21 cellular contexts compared by ENCODE assay signal in genomic region chr6:168892031-168892430, GRCh38.
DNase-seq lines count a peak whose midpoint lies in the region; ATAC-seq, FAIRE-seq and TF ChIP-seq lines count a peak whose summit lies in the region.
"Had no signal": no experiment of that assay in that cellular context is flagged by ENCODE, and none has a peak within 500 bp of the region (broad histone marks: within the 10 kb centered on the region; RNA-seq: fewer than 3 reads in every experiment).

No MANE protein-coding gene starts in this region.

- TF ChIP-seq CTCF in HFFc6 (IDR thresholded peaks at IDR 0.05) (peak; percentile 28; the same call in 1 of the 2 replicates), H1 (IDR thresholded peaks at IDR 0.05; ENCODE audit: control extremely low read depth in 1 of 3, insufficient read depth in 1 of 3, low read depth in 1 of 3, low read length in 3 of 3) (peak in 2 of 3 experiments; percentile 15 to 37; a peak in 2 of 4 replicates)

- H3K4me2 ChIP-seq in H1 (ENCODE audit: insufficient read depth in 1 of 2, low read depth in 2 of 2, low read length in 2 of 2), result no peak overlapping the region

- no peak overlapping the region for H3K9ac ChIP-seq in H1 (replicated peaks in 1 of 4; ENCODE audit: extremely low read depth in 1 of 4, low read depth in 3 of 4, low read length in 3 of 4)

- peak; percentile 9 to 24; a peak in 2 of 4 replicates for TF ChIP-seq RAD21 in H1 (IDR thresholded peaks at IDR 0.05 in 1 of 2, conservative IDR thresholded peaks at IDR 0.05 in 1 of 2; ENCODE audit: low read depth in 2 of 2, low read length in 2 of 2)

- no peaks in the 10 kb centered on the region for H3K9me3 ChIP-seq in H1 (ENCODE audit: insufficient read depth in 2 of 2, low read depth in 1 of 2, low read length in 1 of 2)
- H3K9me3 ChIP-seq in small intestine (ENCODE audit: control insufficient read depth, low read depth), result no peaks in the 10 kb centered on the region
- H3K9me3 ChIP-seq: MG63 had no signal

- H3K36me3 Mint-ChIP-seq in HFFc6 (ENCODE audit: low read depth), result no peaks in the 10 kb centered on the region

- H3K27ac ChIP-seq in H1 (ENCODE audit: low read depth, low read length) (no peak overlapping the region), small intestine (ENCODE audit: low read depth in 1 of 2, low read length in 1 of 2) (no peak overlapping the region)
- H3K27ac ChIP-seq: C4-2B, RWPE1 had no signal

- no peak overlapping the region for H4K91ac ChIP-seq in H1 (replicated peaks; ENCODE audit: insufficient read length, low read length)

- H2AFZ ChIP-seq in H1 (ENCODE audit: low read length), result no peak overlapping the region

- no peak overlapping the region for H3K56ac ChIP-seq in H1 (replicated peaks; ENCODE audit: insufficient read length, low read depth, low read length)

- no peak for TF ChIP-seq POLR2A in H1 (IDR thresholded peaks at IDR 0.05; ENCODE audit: control extremely low read depth in 1 of 2, low read depth in 2 of 2, low read length in 2 of 2)
- TF ChIP-seq POLR2A in GM18505 (IDR thresholded peaks at IDR 0.05; ENCODE audit: borderline replicate concordance, extremely low read depth, insufficient read depth, insufficient read length), result no peak

- CTCF ChIA-PET in H1 (lab: Charles Lee; ENCODE audit: partially characterized antibody), result interaction anchor here (0.6 to 3.3 kb wide), 12 partner anchors 9 to 1255 kb away, joined by 3 to 20 read pairs (median 3); no protein-coding TSS in a partner anchor

- H3K4me1 ChIP-seq in H1 (replicated peaks in 1 of 4; ENCODE audit: control insufficient read depth in 3 of 4, insufficient read depth in 4 of 4, low read length in 3 of 4) (peaks cover 0 to 4% (median 1%) of the 10 kb centered on the region in 4 experiments; a peak in 1 of 7 replicates), small intestine (ENCODE audit: control insufficient read depth in 2 of 2, insufficient read depth in 1 of 2, low read depth in 1 of 2, low read length in 1 of 2) (no peaks in the 10 kb centered on the region)

- WGBS in H1 (ENCODE audit: extremely low coverage in 1 of 2, insufficient coverage in 1 of 2, insufficient read length in 1 of 2, insufficient replicate concordance in 2 of 2, low coverage in 1 of 2, low lambda C conversion rate in 2 of 2, missing lambda C conversion rate in 1 of 2), 2 experiments, result 70% methylated on average over 2 of the region's 5 CpGs; no CpG with 5 or more reads in 1 of the 2 experiments
- WGBS in small intestine, 3 donors, result 2 to 67% (median 29%) methylated on average over 5 of the region's 5 CpGs

- H3K23ac ChIP-seq in H1 (ENCODE audit: insufficient read length), result no peak overlapping the region

- peak; percentile 47 for DNase-seq in H7
- no peak for DNase-seq in HFFc6
- DNase-seq in H1 (ENCODE audit: low read depth in 1 of 2, low spot score in 2 of 2), result no peak
- peak; percentile 64 for DNase-seq in small intestine
- DNase-seq in central memory CD4-positive, alpha-beta T cell, result no peak
- DNase-seq: Calu3; KBM-7; MG63; NCI-H1105 treated with DMSO at 0.1 percent for 48 hours; NCI-H2029; NCI-H446 treated with DMSO at 0.1 percent for 48 hours; NCI-H82; NK-92 treated with Interleukin-12 subunit alpha and Interleukin-12 subunit beta, amount 100 ng/mL, for 24 hours; SHP77; T-helper 1 cell had no signal

- H2BK5ac ChIP-seq in H1 (ENCODE audit: low read depth, low read length), result no peak overlapping the region

- H3K79me1 ChIP-seq in H1 (ENCODE audit: low read depth, low read length), result no peaks in the 10 kb centered on the region

- POLR2A ChIA-PET in H1 (lab: Charles Lee; ENCODE audit: partially characterized antibody), result no interaction called here

- no peak overlapping the region for H2BK20ac ChIP-seq in H1 (ENCODE audit: low read length)

- no peak overlapping the region for H4K5ac ChIP-seq in H1 (ENCODE audit: insufficient read length, low read depth, low read length)

- no peak overlapping the region for H4K8ac ChIP-seq in H1 (ENCODE audit: extremely low read depth, insufficient read depth, low read length)

- peaks cover 35% of the 10 kb centered on the region for H3K27me3 Mint-ChIP-seq in HFFc6 (ENCODE audit: insufficient read depth)
- H3K27me3 Mint-ChIP-seq: B cell had no signal

- no peak overlapping the region for H2BK120ac ChIP-seq in H1 (replicated peaks; ENCODE audit: low read depth, low read length)

- H4K20me1 ChIP-seq in H1 (replicated peaks in 1 of 2; ENCODE audit: control insufficient read depth in 1 of 2, insufficient read depth in 2 of 2, low read length in 2 of 2), result peaks cover 0 to 1% of the 10 kb centered on the region in 2 experiments

- ATAC-seq in GM18505 (IDR thresholded peaks at IDR 0.05; ENCODE audit: unreplicated experiment) (no peak), GM19455 (IDR thresholded peaks at IDR 0.05; ENCODE audit: unreplicated experiment) (no peak)

- no peak for TF ChIP-seq EP300 in H1 (IDR thresholded peaks at IDR 0.05; ENCODE audit: borderline replicate concordance in 1 of 2, low read depth in 2 of 2, low read length in 2 of 2)

- FAIRE-seq in H1 (lab: Jason Lieb, UNC) (no peak), small intestine (lab: Jason Lieb, UNC) (no peak)
- FAIRE-seq: HTR-8/SVneo had no signal

- H3K27ac Mint-ChIP-seq in HFFc6, result no peak overlapping the region
- H3K27ac Mint-ChIP-seq: B cell had no signal

- H2BK12ac ChIP-seq in H1 (ENCODE audit: low read depth, low read length), result no peak overlapping the region

- H2BK15ac ChIP-seq in H1 (ENCODE audit: low read length), result no peak overlapping the region

- no peak overlapping the region for H3K18ac ChIP-seq in H1 (ENCODE audit: extremely low read depth, low read length)

- H3K36me3 ChIP-seq in H7 (replicated peaks; ENCODE audit: control insufficient read depth, insufficient read depth, low read length) (no peaks in the 10 kb centered on the region), H1 (ENCODE audit: control insufficient read depth in 2 of 4, insufficient read depth in 4 of 4, low read length in 3 of 4) (no peaks in the 10 kb centered on the region), small intestine (ENCODE audit: control insufficient read depth in 2 of 2, insufficient read depth in 2 of 2, low read length in 2 of 2) (no peaks in the 10 kb centered on the region)
- H3K36me3 ChIP-seq: MG63 had no signal

- H2AK5ac ChIP-seq in H1 (ENCODE audit: low read depth, low read length), result no peak overlapping the region

- no peak overlapping the region for H3K4me3 ChIP-seq in H7 (ENCODE audit: insufficient read depth, low read depth, low read length)
- no peak overlapping the region for H3K4me3 ChIP-seq in H1 (ENCODE audit: extremely low read depth in 1 of 4, insufficient read depth in 2 of 4, low read depth in 3 of 4, low read length in 4 of 4)
- H3K4me3 ChIP-seq in small intestine (ENCODE audit: low read depth in 1 of 2, low read length in 2 of 2), result no peak overlapping the region
- H3K4me3 ChIP-seq: MG63 had no signal

- no peaks in the 10 kb centered on the region for H3K23me2 ChIP-seq in H1 (ENCODE audit: low read depth, low read length)

- H3K14ac ChIP-seq in H1 (ENCODE audit: insufficient read length), result no peak overlapping the region

- H3K79me2 ChIP-seq in H1 (ENCODE audit: control insufficient read depth in 1 of 2, insufficient read depth in 2 of 2, low read length in 2 of 2), result no peaks in the 10 kb centered on the region

- peaks cover 10% of the 10 kb centered on the region for H3K4me1 Mint-ChIP-seq in HFFc6 (ENCODE audit: low read depth)

- no peaks in the 10 kb centered on the region for H3K9me3 Mint-ChIP-seq in HFFc6

- H3K4me3 Mint-ChIP-seq in HFFc6, result no peak overlapping the region
- H3K4me3 Mint-ChIP-seq: B cell had no signal

- H3K27me3 ChIP-seq in H7 (ENCODE audit: control insufficient read depth, insufficient read depth, low read length), result no peaks in the 10 kb centered on the region
- no peaks in the 10 kb centered on the region for H3K27me3 ChIP-seq in H1 (replicated peaks in 1 of 4; ENCODE audit: control insufficient read depth in 3 of 4, extremely low read depth in 1 of 4, insufficient read depth in 3 of 4, low read length in 3 of 4)
- no peaks in the 10 kb centered on the region for H3K27me3 ChIP-seq in small intestine (ENCODE audit: control insufficient read depth in 2 of 2, insufficient read depth in 2 of 2, low read length in 2 of 2)
- H3K27me3 ChIP-seq: MG63 had no signal

- H3K4ac ChIP-seq in H1 (replicated peaks; ENCODE audit: insufficient read length, low read depth, low read length), result no peak overlapping the region

TF ChIP-seq in H1, 55 proteins besides CTCF, POLR2A, EP300 and RAD21:
- TF ChIP-seq JUN (IDR thresholded peaks at IDR 0.05; ENCODE audit: low read depth, low read length) (no peak), SRF (IDR thresholded peaks at IDR 0.05; ENCODE audit: low read depth, low read length) (no peak), MAX (IDR thresholded peaks at IDR 0.05) (no peak), CREB1 (IDR thresholded peaks at IDR 0.05) (no peak), BACH1 (IDR thresholded peaks at IDR 0.05; ENCODE audit: low read length) (no peak)

Comparison
In these comparisons a context has a peak if more than half of its experiments do, and no peak if none do; other contexts are left out.
1. DNase-seq: peak in H7 (single experiment) and small intestine (single experiment); none in HFFc6 (single experiment), H1 (0 of 2) and central memory CD4-positive, alpha-beta T cell (single experiment).